ENCODE assay signal across 17 cellular contexts in the genomic region with DNA sequence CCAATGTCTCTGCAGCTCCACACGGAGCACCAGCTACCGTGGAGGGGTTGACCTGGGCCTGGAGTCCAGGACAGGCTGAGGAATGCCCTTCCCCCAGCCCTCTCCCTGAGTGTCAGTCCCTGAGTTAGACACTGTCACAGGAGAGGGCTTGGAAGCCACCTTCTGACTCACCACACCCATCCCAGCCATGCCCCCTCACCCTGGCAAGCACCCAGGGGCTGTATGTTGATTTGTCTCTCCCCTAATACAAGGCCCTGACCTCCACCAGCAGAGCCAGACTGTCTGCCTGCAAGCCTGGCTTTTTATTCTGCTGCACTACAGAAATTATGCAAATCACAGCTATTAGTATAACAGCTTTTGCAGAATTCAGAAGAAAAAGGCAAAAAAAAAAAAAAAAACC.
A peak's percentile ranks its signal among the peaks of the same experiment; 100 is the strongest.
DNase-seq lines count a peak whose midpoint lies in the region; ATAC-seq and TF ChIP-seq lines count a peak whose summit lies in the region.
"Had no signal": no experiment of that assay in that cellular context is flagged by ENCODE, and none has a peak within 500 bp of the region (broad histone marks: within the 10 kb centered on the region; RNA-seq: fewer than 3 reads in every experiment).

No MANE protein-coding gene starts in this region.

- H3K27me3 Mint-ChIP-seq in endodermal cell (ENCODE audit: insufficient read depth), result peaks cover 2% of the 10 kb centered on the region
- H3K27me3 Mint-ChIP-seq in natural killer cell (ENCODE audit: low read depth in 2 of 2), result peaks cover 7 to 11% of the 10 kb centered on the region in 2 donors

- DNase-seq in NCI-H526 treated with DMSO at 0.1 percent for 48 hours (lab: John Stamatoyannopoulos, UW), result peak; percentile 53
- DNase-seq in endodermal cell, result peak; percentile 33
- no peak for DNase-seq in A673 (ENCODE audit: low spot score)
- no peak for DNase-seq in NCI-H226
- no peak for DNase-seq in natural killer cell
- DNase-seq: AML-193; CD4-positive, alpha-beta T cell; DMS153; DMS79 treated with DMSO at 0.1 percent for 48 hours; GF-D8; HCEC 1CT had no signal

- no peak for TF ChIP-seq CTCF in endodermal cell (conservative IDR thresholded peaks at IDR 0.05)
- TF ChIP-seq CTCF in neural cell (IDR thresholded peaks at IDR 0.05; ENCODE audit: poor library complexity, severe bottlenecking), result no peak
- no peak for TF ChIP-seq CTCF in A673 (conservative IDR thresholded peaks at IDR 0.05; ENCODE audit: low read depth, low read length)
- TF ChIP-seq CTCF in natural killer cell (IDR thresholded peaks at IDR 0.05), result no peak

- H3K27ac Mint-ChIP-seq in endodermal cell, result no peak overlapping the region
- no peak overlapping the region for H3K27ac Mint-ChIP-seq in natural killer cell
- H3K27ac Mint-ChIP-seq: CD4-positive, alpha-beta T cell; GM23338 had no signal

- no peaks in the 10 kb centered on the region for H3K36me3 Mint-ChIP-seq in endodermal cell (ENCODE audit: low read depth)
- H3K36me3 Mint-ChIP-seq in natural killer cell, result no peaks in the 10 kb centered on the region

- H3K27ac ChIP-seq in endodermal cell (ENCODE audit: low read depth, low read length) (no peak overlapping the region), neural cell (ENCODE audit: low read length) (peak overlapping the region; percentile 85), A673 (ENCODE audit: low read depth, low read length, poor library complexity, severe bottlenecking) (no peak overlapping the region)
- H3K27ac ChIP-seq: C4-2B, HL-60 had no signal

- no peaks in the 10 kb centered on the region for H3K9me2 ChIP-seq in neural cell (ENCODE audit: insufficient read depth, low read length)

- H3K9me3 ChIP-seq in endodermal cell (ENCODE audit: control insufficient read depth, low read length) (no peaks in the 10 kb centered on the region), neural cell (ENCODE audit: low read length) (no peaks in the 10 kb centered on the region), A673 (ENCODE audit: low read depth, low read length, poor library complexity, severe bottlenecking) (peaks cover 19% of the 10 kb centered on the region)

- no peaks in the 10 kb centered on the region for H3K36me3 ChIP-seq in endodermal cell (ENCODE audit: control insufficient read depth, insufficient read depth, low read length)
- H3K36me3 ChIP-seq in neural cell (ENCODE audit: insufficient read depth, low read length), result no peaks in the 10 kb centered on the region
- no peaks in the 10 kb centered on the region for H3K36me3 ChIP-seq in A673 (ENCODE audit: insufficient read depth, low read length, poor library complexity, severe bottlenecking)

- no peak for ATAC-seq in HG03520 (IDR thresholded peaks at IDR 0.05; ENCODE audit: unreplicated experiment)
- ATAC-seq in natural killer cell, result no peak
- ATAC-seq: GM23338, K562 had no signal

- peak overlapping the region; percentile 19 for H2AFZ ChIP-seq in neural cell (ENCODE audit: low read depth, low read length)

- H3K4me1 Mint-ChIP-seq in endodermal cell, result no peaks in the 10 kb centered on the region
- H3K4me1 Mint-ChIP-seq in natural killer cell, result no peaks in the 10 kb centered on the region
- H3K4me1 Mint-ChIP-seq: GM23338 had no signal

- H3K9me3 Mint-ChIP-seq in endodermal cell, result no peaks in the 10 kb centered on the region
- H3K9me3 Mint-ChIP-seq in natural killer cell, result peaks cover 0 to 4% of the 10 kb centered on the region in 2 donors
- H3K9me3 Mint-ChIP-seq: CD4-positive, alpha-beta T cell; GM23338 had no signal

- TF ChIP-seq EP300 in neural cell (conservative IDR thresholded peaks at IDR 0.05; ENCODE audit: poor library complexity, severe bottlenecking), result no peak

- H3K79me2 ChIP-seq in neural cell (replicated peaks; ENCODE audit: insufficient read depth, low read length), result no peaks in the 10 kb centered on the region

- H3K27me3 ChIP-seq in endodermal cell (ENCODE audit: control insufficient read depth, insufficient read depth, low read length, poor library complexity, severe bottlenecking), result no peaks in the 10 kb centered on the region
- H3K27me3 ChIP-seq in neural cell (ENCODE audit: insufficient read depth, low read depth, low read length), result no peaks in the 10 kb centered on the region
- no peaks in the 10 kb centered on the region for H3K27me3 ChIP-seq in A673 (replicated peaks; ENCODE audit: insufficient read depth, low read depth, low read length, poor library complexity)

- POLR2A ChIA-PET in A673 (lab: Charles Lee; ENCODE audit: low non-redundant PET), result no interaction called here

- intact Hi-C loops in A673 (cut with micrococcal nuclease; ENCODE audit: unreplicated experiment), result no loop called here
- intact Hi-C loops in natural killer cell (cut with micrococcal nuclease), result no loop called here

- no peak overlapping the region for H3K4me3 ChIP-seq in endodermal cell (ENCODE audit: low read length)
- H3K4me3 ChIP-seq in neural cell (ENCODE audit: low read length), result peak overlapping the region; percentile 41
- no peak overlapping the region for H3K4me3 ChIP-seq in A673 (ENCODE audit: low read depth, low read length, poor library complexity, severe bottlenecking)
- H3K4me3 ChIP-seq: GM23338, K562 had no signal

- no peaks in the 10 kb centered on the region for H3F3A ChIP-seq in neural cell (ENCODE audit: insufficient read depth, low read length, poor library complexity, severe bottlenecking)

- BruUV-seq in A673 (replicated peaks; lab: Mats Ljungman, UMichigan), result no TSS peak

- H3K4me2 ChIP-seq in neural cell (ENCODE audit: low read length), result no peak overlapping the region
- H3K4me2 ChIP-seq: GM23338 had no signal

- WGBS in endodermal cell (ENCODE audit: insufficient coverage in 1 of 2, insufficient read length in 1 of 2), 2 experiments, result 0 to 75% methylated on average over 1 to 2 of the region's 2 CpGs

- H3K4me3 Mint-ChIP-seq in endodermal cell (no peak overlapping the region), natural killer cell (no peak overlapping the region)
- H3K4me3 Mint-ChIP-seq: CD4-positive, alpha-beta T cell; GM23338 had no signal

- H3K9ac ChIP-seq in endodermal cell (ENCODE audit: extremely low read depth, low read length, poor library complexity, severe bottlenecking) (no peak overlapping the region), neural cell (ENCODE audit: low read length) (peak overlapping the region; percentile 57)

- CTCF ChIA-PET in A673 (lab: Charles Lee), result no interaction called here

- TF ChIP-seq RAD21 in neural cell (conservative IDR thresholded peaks at IDR 0.05), result no peak

- H4K20me1 ChIP-seq in neural cell (ENCODE audit: insufficient read depth), result no peaks in the 10 kb centered on the region

- H3K4me1 ChIP-seq in endodermal cell (ENCODE audit: control insufficient read depth, insufficient read depth, low read length), result no peaks in the 10 kb centered on the region
- H3K4me1 ChIP-seq in A673 (ENCODE audit: insufficient read depth, low read length, poor library complexity, severe bottlenecking), result no peaks in the 10 kb centered on the region

TF ChIP-seq in neural cell, 6 proteins besides CTCF, POLR2A, EP300 and RAD21:
- TF ChIP-seq POLR2AphosphoS5 (IDR thresholded peaks at IDR 0.05) (no peak), TAF1 (IDR thresholded peaks at IDR 0.05; ENCODE audit: low read depth) (no peak), EZH2 (IDR thresholded peaks at IDR 0.05; ENCODE audit: borderline replicate concordance, insufficient read depth, low read length, poor library complexity, severe bottlenecking) (no peak), MXI1 (conservative IDR thresholded peaks at IDR 0.05; ENCODE audit: poor library complexity, severe bottlenecking) (no peak), SMC3 (conservative IDR thresholded peaks at IDR 0.05; ENCODE audit: poor library complexity) (no peak)
- TF ChIP-seq, protein P1, sequence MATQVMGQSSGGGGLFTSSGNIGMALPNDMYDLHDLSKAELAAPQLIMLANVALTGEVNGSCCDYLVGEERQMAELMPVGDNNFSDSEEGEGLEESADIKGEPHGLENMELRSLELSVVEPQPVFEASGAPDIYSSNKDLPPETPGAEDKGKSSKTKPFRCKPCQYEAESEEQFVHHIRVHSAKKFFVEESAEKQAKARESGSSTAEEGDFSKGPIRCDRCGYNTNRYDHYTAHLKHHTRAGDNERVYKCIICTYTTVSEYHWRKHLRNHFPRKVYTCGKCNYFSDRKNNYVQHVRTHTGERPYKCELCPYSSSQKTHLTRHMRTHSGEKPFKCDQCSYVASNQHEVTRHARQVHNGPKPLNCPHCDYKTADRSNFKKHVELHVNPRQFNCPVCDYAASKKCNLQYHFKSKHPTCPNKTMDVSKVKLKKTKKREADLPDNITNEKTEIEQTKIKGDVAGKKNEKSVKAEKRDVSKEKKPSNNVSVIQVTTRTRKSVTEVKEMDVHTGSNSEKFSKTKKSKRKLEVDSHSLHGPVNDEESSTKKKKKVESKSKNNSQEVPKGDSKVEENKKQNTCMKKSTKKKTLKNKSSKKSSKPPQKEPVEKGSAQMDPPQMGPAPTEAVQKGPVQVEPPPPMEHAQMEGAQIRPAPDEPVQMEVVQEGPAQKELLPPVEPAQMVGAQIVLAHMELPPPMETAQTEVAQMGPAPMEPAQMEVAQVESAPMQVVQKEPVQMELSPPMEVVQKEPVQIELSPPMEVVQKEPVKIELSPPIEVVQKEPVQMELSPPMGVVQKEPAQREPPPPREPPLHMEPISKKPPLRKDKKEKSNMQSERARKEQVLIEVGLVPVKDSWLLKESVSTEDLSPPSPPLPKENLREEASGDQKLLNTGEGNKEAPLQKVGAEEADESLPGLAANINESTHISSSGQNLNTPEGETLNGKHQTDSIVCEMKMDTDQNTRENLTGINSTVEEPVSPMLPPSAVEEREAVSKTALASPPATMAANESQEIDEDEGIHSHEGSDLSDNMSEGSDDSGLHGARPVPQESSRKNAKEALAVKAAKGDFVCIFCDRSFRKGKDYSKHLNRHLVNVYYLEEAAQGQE (IDR thresholded peaks at IDR 0.05; ENCODE audit: borderline replicate concordance), result no peak

Comparison
In these comparisons a context has a peak if more than half of its experiments do, and no peak if none do; other contexts are left out.
1. DNase-seq: peak in NCI-H526 treated with DMSO at 0.1 percent for 48 hours (single experiment) and endodermal cell (single experiment); none in A673 (single experiment), NCI-H226 (single experiment) and natural killer cell (single experiment).